Comparison of ENCODE assay signal across 19 cellular contexts in the genomic region with DNA sequence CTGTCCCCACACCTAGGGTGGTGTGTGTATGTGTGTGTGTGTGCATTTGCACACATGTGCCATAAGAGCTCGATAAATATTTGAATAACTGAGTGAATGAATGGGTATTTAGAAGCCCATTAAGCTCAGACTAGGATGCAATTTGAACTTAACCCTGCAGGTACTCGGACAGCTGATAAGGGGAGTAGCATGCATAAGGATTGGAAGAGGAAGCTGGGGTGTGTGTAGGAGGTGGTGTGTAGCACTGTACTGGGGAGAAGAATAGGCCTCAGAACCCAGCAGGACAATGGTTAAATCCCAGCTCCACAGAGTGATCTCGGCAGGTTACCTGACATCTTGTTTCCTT. TPM values are rescaled to one million over a fixed set of nuclear protein-coding genes. Genes with fewer than 3 reads are reported as not detected.
DNase-seq lines count a peak whose midpoint lies in the region; ATAC-seq and TF ChIP-seq lines count a peak whose summit lies in the region.
"Had no signal": no experiment of that assay in that cellular context is flagged by ENCODE, and none has a peak within 500 bp of the region (broad histone marks: within the 10 kb centered on the region; RNA-seq: fewer than 3 reads in every experiment).

No MANE protein-coding gene starts in this region.

- H3K27me3 Mint-ChIP-seq in T-helper 17 cell (peaks cover 44% of the 10 kb centered on the region), neural progenitor cell (ENCODE audit: insufficient read depth, low read depth) (peaks cover 54% of the 10 kb centered on the region)
- H3K27me3 Mint-ChIP-seq in activated CD8-positive, alpha-beta T cell treated with anti-CD3 and anti-CD28 coated beads for 36 hours = peaks cover 28% of the 10 kb centered on the region

- TF ChIP-seq POLR2A in gastroesophageal sphincter (IDR thresholded peaks at IDR 0.05) = no peak

- DNase-seq in DMS53 (lab: John Stamatoyannopoulos, UW) (peak; percentile 44), DMS53 treated with DMSO at 0.1 percent for 48 hours (lab: John Stamatoyannopoulos, UW; ENCODE audit: unreplicated experiment) (no peak), NCI-H146 (lab: John Stamatoyannopoulos, UW) (peak; percentile 85), T-helper 17 cell (no peak), neural progenitor cell (ENCODE audit: low spot score) (no peak), posterior vena cava (ENCODE audit: low spot score) (no peak)
- no peak for DNase-seq in activated CD8-positive, alpha-beta T cell treated with anti-CD3 and anti-CD28 coated beads for 36 hours
- DNase-seq: 8988T; heart right ventricle; left cardiac atrium; MG63; stimulated activated CD4-positive, alpha-beta T cell treated with anti-CD3 and anti-CD28 coated beads, Interleukin-4, amount 100 ng/mL, for 4 hours had no signal

- H3K4me1 Mint-ChIP-seq in T-helper 17 cell (peaks cover 7% of the 10 kb centered on the region), neural progenitor cell (peaks cover 35% of the 10 kb centered on the region)
- no peaks in the 10 kb centered on the region for H3K4me1 Mint-ChIP-seq in activated CD8-positive, alpha-beta T cell treated with anti-CD3 and anti-CD28 coated beads for 36 hours (ENCODE audit: low read depth)

- H3K79me2 ChIP-seq in neural progenitor cell (ENCODE audit: low read depth) = no peaks in the 10 kb centered on the region

- POLR2A ChIA-PET in activated CD8-positive, alpha-beta T cell treated with anti-CD3 and anti-CD28 coated beads for 36 hours (lab: Charles Lee) = no interaction called here

- H3K36me3 Mint-ChIP-seq in T-helper 17 cell (ENCODE audit: low read depth) = peaks cover 5% of the 10 kb centered on the region
- H3K36me3 Mint-ChIP-seq in neural progenitor cell = peaks cover 5% of the 10 kb centered on the region
- H3K36me3 Mint-ChIP-seq in activated CD8-positive, alpha-beta T cell treated with anti-CD3 and anti-CD28 coated beads for 36 hours (ENCODE audit: low read depth) = no peaks in the 10 kb centered on the region

- intact Hi-C loops in posterior vena cava (cut with DNase I) = no loop called here
- intact Hi-C loops in activated CD8-positive, alpha-beta T cell treated with anti-CD3 and anti-CD28 coated beads for 36 hours (cut with micrococcal nuclease) = no loop called here

- 54 to 76% methylated on average over 2 to 3 of the region's 3 CpGs for WGBS in gastroesophageal sphincter (ENCODE audit: low coverage in 1 of 2), 2 donors

- H3K36me3 ChIP-seq in neural progenitor cell (no peaks in the 10 kb centered on the region), gastroesophageal sphincter (no peaks in the 10 kb centered on the region)
- H3K36me3 ChIP-seq: cardiac muscle cell, heart right ventricle, MG63, right atrium auricular region, tibial artery had no signal

- H3K27me3 ChIP-seq in neural progenitor cell (peaks cover 76% of the 10 kb centered on the region), gastroesophageal sphincter (peaks cover 39% of the 10 kb centered on the region)
- H3K27me3 ChIP-seq: MG63, right atrium auricular region had no signal

- H4K20me1 ChIP-seq in neural progenitor cell (ENCODE audit: low read depth) = peaks cover 31% of the 10 kb centered on the region

- TF ChIP-seq EP300 in gastroesophageal sphincter (IDR thresholded peaks at IDR 0.05) = no peak

- H3K4me3 Mint-ChIP-seq in T-helper 17 cell (peak overlapping the region; percentile 19), neural progenitor cell (no peak overlapping the region)
- no peak overlapping the region for H3K4me3 Mint-ChIP-seq in activated CD8-positive, alpha-beta T cell treated with anti-CD3 and anti-CD28 coated beads for 36 hours
- H3K4me3 Mint-ChIP-seq: activated naive CD4-positive, alpha-beta T cell treated with anti-CD3 and anti-CD28 coated beads for 36 hours; stimulated activated naive CD8-positive, alpha-beta T cell treated with anti-CD3 and anti-CD28 coated beads, Interleukin-15, Interleukin-2, amounts not matched to agents 100 ng/mL and 50 ng/mL, for 24 hours had no signal

- no peak overlapping the region for H3K27ac ChIP-seq in neural progenitor cell
- no peak overlapping the region for H3K27ac ChIP-seq in gastroesophageal sphincter
- H3K27ac ChIP-seq: cardiac muscle cell, heart right ventricle, right atrium auricular region, tibial artery had no signal

- CTCF ChIA-PET in activated CD8-positive, alpha-beta T cell treated with anti-CD3 and anti-CD28 coated beads for 36 hours (lab: Charles Lee) = interaction anchor here (1.0 to 3.4 kb wide), 6 partner anchors 8 to 222 kb away, joined by 3 to 15 read pairs (median 5); a partner anchor contains a TSS

- no peak overlapping the region for H3K9ac ChIP-seq in neural progenitor cell

- H3K4me1 ChIP-seq in neural progenitor cell (peaks cover 3% of the 10 kb centered on the region), gastroesophageal sphincter (peaks cover 0 to 21% (median 0%) of the 10 kb centered on the region in 3 donors)

- no peaks in the 10 kb centered on the region for H3K9me3 ChIP-seq in T-helper 17 cell (ENCODE audit: control insufficient read depth, low read length, poor library complexity, severe bottlenecking)
- H3K9me3 ChIP-seq in neural progenitor cell (ENCODE audit: low read depth) = no peaks in the 10 kb centered on the region
- no peaks in the 10 kb centered on the region for H3K9me3 ChIP-seq in gastroesophageal sphincter
- H3K9me3 ChIP-seq: MG63, right atrium auricular region, tibial artery had no signal

- no peak for ATAC-seq in T-helper 17 cell
- no peak for ATAC-seq in gastroesophageal sphincter
- no peak for ATAC-seq in activated CD8-positive, alpha-beta T cell treated with anti-CD3 and anti-CD28 coated beads for 36 hours
- ATAC-seq: heart right ventricle, left cardiac atrium had no signal

- H3K9me3 Mint-ChIP-seq in neural progenitor cell = peaks cover 12% of the 10 kb centered on the region
- no peaks in the 10 kb centered on the region for H3K9me3 Mint-ChIP-seq in activated CD8-positive, alpha-beta T cell treated with anti-CD3 and anti-CD28 coated beads for 36 hours
- H3K9me3 Mint-ChIP-seq: activated naive CD4-positive, alpha-beta T cell treated with anti-CD3 and anti-CD28 coated beads for 36 hours; stimulated activated naive CD8-positive, alpha-beta T cell treated with anti-CD3 and anti-CD28 coated beads, Interleukin-15, Interleukin-2, amounts not matched to agents 100 ng/mL and 50 ng/mL, for 24 hours had no signal

- TF ChIP-seq CTCF in neural progenitor cell (IDR thresholded peaks at IDR 0.05) = peak; percentile 22
- no peak for TF ChIP-seq CTCF in gastroesophageal sphincter (IDR thresholded peaks at IDR 0.05)
- no peak for TF ChIP-seq CTCF in activated CD8-positive, alpha-beta T cell treated with anti-CD3 and anti-CD28 coated beads for 36 hours (IDR thresholded peaks at IDR 0.05)

- H2AFZ ChIP-seq in neural progenitor cell (replicated peaks) = no peak overlapping the region

- H3K4me3 ChIP-seq in neural progenitor cell (no peak overlapping the region), gastroesophageal sphincter (no peak overlapping the region)
- H3K4me3 ChIP-seq: cardiac muscle cell, heart right ventricle, MG63, right atrium auricular region, tibial artery had no signal

- peaks cover 12% of the 10 kb centered on the region for H3F3A ChIP-seq in neural progenitor cell (ENCODE audit: low read depth)

- H3K27ac Mint-ChIP-seq in T-helper 17 cell (no peak overlapping the region), neural progenitor cell (no peak overlapping the region)
- H3K27ac Mint-ChIP-seq in activated CD8-positive, alpha-beta T cell treated with anti-CD3 and anti-CD28 coated beads for 36 hours = no peak overlapping the region
- H3K27ac Mint-ChIP-seq: activated naive CD4-positive, alpha-beta T cell treated with anti-CD3 and anti-CD28 coated beads for 36 hours; stimulated activated naive CD8-positive, alpha-beta T cell treated with anti-CD3 and anti-CD28 coated beads, Interleukin-15, Interleukin-2, amounts not matched to agents 100 ng/mL and 50 ng/mL, for 24 hours had no signal

- H3K4me2 ChIP-seq in neural progenitor cell = no peak overlapping the region

RNA-seq across cellular contexts. Expression of a gene that starts 1.8 kb away (rescaled TPM):
- not detected for total RNA-seq in T-helper 17 cell
- 0.15 TPM in 1 of 2 replicates, not detected in the other for total RNA-seq in neural progenitor cell (ENCODE audit: low replicate concordance)
- under 1 TPM; 0.19 to 0.29 TPM for total RNA-seq in posterior vena cava
- 10 to 100 TPM in 2 of 4 donors, 1 to 10 TPM in 1, not detected in 1; 6.1 to 47.7 (median 29.1) TPM for total RNA-seq in gastroesophageal sphincter
- total RNA-seq in activated CD8-positive, alpha-beta T cell treated with anti-CD3 and anti-CD28 coated beads for 36 hours = not detected
- total RNA-seq: activated naive CD4-positive, alpha-beta T cell treated with anti-CD3 and anti-CD28 coated beads for 36 hours; Daoy had no signal

Comparison
In these comparisons a context has a peak if more than half of its experiments do, and no peak if none do; other contexts are left out.
1. DNase-seq: peak in DMS53 (single experiment) and NCI-H146 (single experiment); none in DMS53 treated with DMSO at 0.1 percent for 48 hours (single experiment), T-helper 17 cell (0 of 3), neural progenitor cell (single experiment), posterior vena cava (single experiment) and activated CD8-positive, alpha-beta T cell treated with anti-CD3 and anti-CD28 coated beads for 36 hours (single experiment).